8 cellular contexts compared by ENCODE assay signal in the genomic region with DNA sequence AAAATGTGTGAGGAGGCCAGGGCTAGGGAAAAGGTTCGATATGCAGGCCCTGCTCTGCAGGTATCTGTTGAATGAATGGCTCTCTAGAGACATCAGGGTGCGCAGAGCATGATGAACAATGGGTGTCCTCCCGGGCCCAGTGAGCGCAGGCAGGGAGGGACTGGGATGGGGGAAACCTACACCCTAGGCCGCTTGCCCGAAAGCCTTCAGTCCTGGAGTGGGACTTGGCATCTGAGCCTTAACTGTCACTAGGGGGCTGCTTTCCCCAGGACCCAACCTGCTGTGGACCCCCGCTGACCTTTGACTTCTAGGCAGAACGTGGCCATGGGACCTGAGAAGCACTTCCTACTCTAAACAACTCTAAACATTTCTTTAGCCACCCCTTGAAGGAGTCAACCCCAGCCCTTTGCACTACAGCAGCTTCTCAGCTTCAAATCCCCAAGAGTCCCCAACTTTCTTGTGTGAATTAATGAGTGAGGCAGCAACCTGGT. TPM values are rescaled to one million over a fixed set of nuclear protein-coding genes. Genes with fewer than 3 reads are reported as not detected.
DNase-seq lines count a peak whose midpoint lies in the region; ATAC-seq, FAIRE-seq and TF ChIP-seq lines count a peak whose summit lies in the region.

No MANE protein-coding gene starts in this region.

- H2AFZ ChIP-seq in GM12878 (ENCODE audit: control insufficient read depth, low read depth, low read length): no peak overlapping the region

- H3K27me3 Mint-ChIP-seq in activated CD4-positive, alpha-beta T cell treated with anti-CD3 and anti-CD28 coated beads, Interleukin-2, amount 10 ng/mL, durations not matched to agents 7 days and 5 days: no peaks in the 10 kb centered on the region

- no peaks in the 10 kb centered on the region for H3K9me3 ChIP-seq in GM12878 (replicated peaks; ENCODE audit: control insufficient read depth, insufficient read depth, low read length)
- no peaks in the 10 kb centered on the region for H3K9me3 ChIP-seq in liver (ENCODE audit: control insufficient read depth in 4 of 4, low read length in 3 of 4)
- no peaks in the 10 kb centered on the region for H3K9me3 ChIP-seq in testis

- H3K9ac ChIP-seq in GM12878 (ENCODE audit: control insufficient read depth, insufficient read depth, low read length) (no peak overlapping the region), liver (ENCODE audit: low read depth in 1 of 2, low read length in 2 of 2) (peak overlapping the region in 1 of 2 donors; percentile 79)

- TF ChIP-seq POLR2A in GM12878 (IDR thresholded peaks at IDR 0.05; ENCODE audit: low read depth, low read length): no peak
- no peak for TF ChIP-seq POLR2A in testis (IDR thresholded peaks at IDR 0.05)

- POLR2A ChIA-PET in activated CD4-positive, alpha-beta T cell treated with anti-CD3 and anti-CD28 coated beads, Interleukin-2, amount 10 ng/mL, durations not matched to agents 7 days and 5 days (lab: Charles Lee): no interaction called here
- POLR2A ChIA-PET in GM12878 (lab: Charles Lee): interaction anchor here (1.2 kb wide), 1 partner anchor 29 kb away, joined by 3 read pairs; no protein-coding TSS in a partner anchor

- H3K4me2 ChIP-seq in GM12878 (ENCODE audit: control insufficient read depth, insufficient read depth): no peak overlapping the region; the same call in 1 of the 2 replicates

- 57% methylated on average over 8 of the region's 8 CpGs for WGBS in GM12878 (ENCODE audit: insufficient coverage, insufficient replicate concordance, low lambda C conversion rate, missing lambda C conversion rate)
- WGBS in liver: 42% methylated on average over 8 of the region's 8 CpGs
- 23 to 27% methylated on average over 8 of the region's 8 CpGs for WGBS in testis, 2 donors

- H3K36me3 ChIP-seq in GM12878 (ENCODE audit: control insufficient read depth in 2 of 2, insufficient read depth in 2 of 2, low read length in 1 of 2) (no peaks in the 10 kb centered on the region), liver (ENCODE audit: control insufficient read depth in 4 of 4, insufficient read depth in 3 of 4, low read depth in 1 of 4, low read length in 3 of 4) (no peaks in the 10 kb centered on the region), testis (ENCODE audit: low read depth, missing control alignments) (no peaks in the 10 kb centered on the region)

- no peak for FAIRE-seq in GM12878 (lab: Jason Lieb, UNC)

- H3K4me1 ChIP-seq in GM12878 (ENCODE audit: control insufficient read depth, insufficient read depth, low read length) (peaks cover 15% of the 10 kb centered on the region), liver (ENCODE audit: control insufficient read depth in 4 of 4, insufficient read depth in 4 of 4, low read length in 3 of 4) (peaks cover 0 to 34% (median 12%) of the 10 kb centered on the region in 4 donors), testis (peaks cover 20% of the 10 kb centered on the region)

- H3K79me2 ChIP-seq in GM12878 (ENCODE audit: control insufficient read depth, insufficient read depth, low read length): no peaks in the 10 kb centered on the region

- CTCF ChIA-PET in activated CD4-positive, alpha-beta T cell treated with anti-CD3 and anti-CD28 coated beads, Interleukin-2, amount 10 ng/mL, durations not matched to agents 7 days and 5 days (lab: Charles Lee): interaction anchor here (0.8 to 5.5 kb wide), 18 partner anchors 10 to 159 kb away, joined by 3 to 53 read pairs (median 6); partner anchors contain the start of genes SYTL1 and WASF2
- CTCF ChIA-PET in GM12878 (lab: Yijun Ruan, JAX): interaction anchor here (0.8 to 4.7 kb wide), 15 partner anchors 9 to 239 kb away, joined by 3 to 40 read pairs (median 6); partner anchors contain the start of genes GPR3 and SYTL1

- H3K27ac ChIP-seq in GM12878 (ENCODE audit: control insufficient read depth, insufficient read depth) (no peak overlapping the region), liver (ENCODE audit: low read depth in 1 of 2, low read length in 2 of 2) (peak overlapping the region; percentile 37 to 90), testis (peak overlapping the region; percentile 92 to 98)

- H3K27me3 ChIP-seq in GM12878 (replicated peaks in 1 of 2; ENCODE audit: control insufficient read depth in 2 of 2, insufficient read depth in 2 of 2, low read length in 1 of 2): no peaks in the 10 kb centered on the region
- H3K27me3 ChIP-seq in liver (ENCODE audit: control insufficient read depth in 4 of 4, insufficient read depth in 4 of 4, low read length in 3 of 4): no peaks in the 10 kb centered on the region
- no peaks in the 10 kb centered on the region for H3K27me3 ChIP-seq in testis

- in situ Hi-C loops in GM12878 (cut with MboI): no loop called here

- H3K4me1 Mint-ChIP-seq in activated CD4-positive, alpha-beta T cell treated with anti-CD3 and anti-CD28 coated beads, Interleukin-2, amount 10 ng/mL, durations not matched to agents 7 days and 5 days: peaks cover 44% of the 10 kb centered on the region

- SMC1A ChIA-PET in GM12878 (lab: Charles Lee; ENCODE audit: uncharacterized antibody, unreplicated experiment): interaction anchor here (0.8 to 3.3 kb wide), 5 partner anchors 10 to 68 kb away, joined by 3 to 27 read pairs (median 3); partner anchors contain the start of gene GPR3

- H3K4me3 ChIP-seq in GM12878 (no peak overlapping the region), liver (ENCODE audit: low read depth in 1 of 3, low read length in 3 of 3) (peak overlapping the region; percentile 66 to 80 (median 72)), testis (peak overlapping the region; percentile 68 to 74)

- no peak for DNase-seq in activated CD4-positive, alpha-beta T cell treated with anti-CD3 and anti-CD28 coated beads, Interleukin-2, amount 10 ng/mL, durations not matched to agents 7 days and 5 days
- DNase-seq in activated CD4-positive, alpha-beta T cell treated with anti-CD3 and anti-CD28 coated beads for 1 hour: no peak
- no peak for DNase-seq in GM12878 (ENCODE audit: low read depth, low spot score)
- DNase-seq in testis: no peak
- no peak for DNase-seq in HPDE6-E6E7 (ENCODE audit: extremely low spot score)
- DNase-seq in NCI-H526 treated with DMSO at 0.1 percent for 48 hours (lab: John Stamatoyannopoulos, UW): no peak
- DNase-seq in superior temporal gyrus (ENCODE audit: extremely low spot score): no peak

- H3K36me3 Mint-ChIP-seq in activated CD4-positive, alpha-beta T cell treated with anti-CD3 and anti-CD28 coated beads, Interleukin-2, amount 10 ng/mL, durations not matched to agents 7 days and 5 days (ENCODE audit: low read depth): no peaks in the 10 kb centered on the region

- TF ChIP-seq EP300 in GM12878 (IDR thresholded peaks at IDR 0.05; ENCODE audit: borderline replicate concordance in 1 of 2, control insufficient read depth in 1 of 2, low read depth in 2 of 2, low read length in 2 of 2): no peak

- no peak for TF ChIP-seq CTCF in GM12878 (IDR thresholded peaks at IDR 0.05 in 2 of 3, conservative IDR thresholded peaks at IDR 0.05 in 1 of 3; ENCODE audit: control insufficient read depth in 2 of 3, extremely low read depth in 1 of 3, insufficient read depth in 1 of 3, low read depth in 3 of 3, low read length in 3 of 3)
- no peak for TF ChIP-seq CTCF in liver (IDR thresholded peaks at IDR 0.05; ENCODE audit: low read depth, low read length, missing input control)
- TF ChIP-seq CTCF in testis (IDR thresholded peaks at IDR 0.05): no peak

- intact Hi-C loops in GM12878 (cut with micrococcal nuclease; ENCODE audit: unreplicated experiment) (loop anchor here (5.0 kb wide), 1 partner anchor 45 kb away; the partner anchor contains the start of gene TMEM222), testis (cut with DNase I; ENCODE audit: low total_unique reads) (no loop called here)

- peak overlapping the region; percentile 52 for H3K27ac Mint-ChIP-seq in activated CD4-positive, alpha-beta T cell treated with anti-CD3 and anti-CD28 coated beads, Interleukin-2, amount 10 ng/mL, durations not matched to agents 7 days and 5 days

- H3K4me3 Mint-ChIP-seq in activated CD4-positive, alpha-beta T cell treated with anti-CD3 and anti-CD28 coated beads, Interleukin-2, amount 10 ng/mL, durations not matched to agents 7 days and 5 days: peak overlapping the region; percentile 67

- RAD21 ChIA-PET in GM12878 (lab: Charles Lee; ENCODE audit: unreplicated experiment): interaction anchor here (1.4 to 2.1 kb wide), 2 partner anchors 20 to 116 kb away, joined by 4 to 16 read pairs; no protein-coding TSS in a partner anchor

- no TSS peak for BruUV-seq in GM12878 (replicated peaks; lab: Mats Ljungman, UMichigan)

- H4K20me1 ChIP-seq in GM12878 (ENCODE audit: control insufficient read depth, insufficient read depth): no peaks in the 10 kb centered on the region; the same call in 1 of the 2 replicates

- ATAC-seq in GM12878: no peak

- H3K9me3 Mint-ChIP-seq in activated CD4-positive, alpha-beta T cell treated with anti-CD3 and anti-CD28 coated beads, Interleukin-2, amount 10 ng/mL, durations not matched to agents 7 days and 5 days: no peaks in the 10 kb centered on the region

- TF ChIP-seq RAD21 in GM12878 (IDR thresholded peaks at IDR 0.05; ENCODE audit: insufficient read depth, low read depth, low read length): no peak
- no peak for TF ChIP-seq RAD21 in liver (IDR thresholded peaks at IDR 0.05)

RNA-seq across cellular contexts. Expression of gene MAP3K6, which starts 0.4 kb away (rescaled TPM):
- 1 to 10 TPM; 6.4 to 7.6 TPM for total RNA-seq in activated CD4-positive, alpha-beta T cell treated with anti-CD3 and anti-CD28 coated beads, Interleukin-2, amount 10 ng/mL, durations not matched to agents 7 days and 5 days
- 3.9 and 6.4 TPM in 2 replicates for total RNA-seq in GM12878 (2013; cell fraction: nucleolus; rRNA removed)
- 1.5 and 3.4 TPM in 2 replicates for total RNA-seq in GM12878 (2014; rRNA removed)
- total RNA-seq in GM12878 (2014; rRNA removed; fragmentation: Illumina TruSeq; extraction: Trizol): 0.31 and 0.83 TPM in 2 replicates
- 1.6 and 2.5 TPM in 2 replicates for total RNA-seq in GM12878 (2021)
- 0.71 TPM for polyA plus RNA-seq in GM12878 (2011; ENCODE audit: low read depth)
- 0.69 and 1.2 TPM in 2 replicates for polyA plus RNA-seq in GM12878 (2011; rRNA removed)
- 1.5 and 2.2 TPM in 2 replicates for polyA plus RNA-seq in GM12878 (2011; cell fraction: cytosol; rRNA removed)
- polyA plus RNA-seq in GM12878 (2011; cell fraction: nucleus; rRNA removed): 9.2 and 13.9 TPM in 2 replicates
- 2.2 and 2.3 TPM in 2 replicates for polyA plus RNA-seq in GM12878 (2012)
- polyA plus RNA-seq in GM12878 (2014; fragmentation: Illumina TruSeq; extraction: Trizol): 0.03 and 0.37 TPM in 2 replicates
- polyA plus RNA-seq in GM12878 (2014; fragmentation: Nextera tagmentation; extraction: Ambion mirVana): under 1 TPM in 1 of 2 experiments, not detected in 1; 0.15 TPM
- polyA plus RNA-seq in GM12878 (2014; rRNA removed): 0.60 and 1.6 TPM in 2 replicates
- 1 to 10 TPM; 1.3 to 1.5 TPM for polyA plus RNA-seq in GM12878 (2016; fragmentation: Nextera tagmentation; extraction: Ambion mirVana)
- polyA minus RNA-seq in GM12878 (2011; rRNA and poly(A)+ RNA removed): 0.59 and 0.67 TPM in 2 replicates
- polyA minus RNA-seq in GM12878 (2011; cell fraction: cytosol; rRNA and poly(A)+ RNA removed): 0.40 and 2.0 TPM in 2 replicates
- 2.2 and 2.9 TPM in 2 replicates for polyA minus RNA-seq in GM12878 (2011; cell fraction: nucleus; rRNA and poly(A)+ RNA removed)
- 1 to 10 TPM; 1.3 to 8.3 TPM for total RNA-seq in liver
- 1 to 10 TPM; 3.4 to 4.6 TPM for polyA plus RNA-seq in liver
- total RNA-seq in testis: 10 to 100 TPM; 18.8 to 31.7 TPM
- 18.4 TPM for polyA plus RNA-seq in testis (ENCODE audit: insufficient read depth, low read depth, low replicate concordance)

RNA-seq across cellular contexts. Expression of gene FCN3, which starts 7.4 kb away (rescaled TPM):
- total RNA-seq in activated CD4-positive, alpha-beta T cell treated with anti-CD3 and anti-CD28 coated beads, Interleukin-2, amount 10 ng/mL, durations not matched to agents 7 days and 5 days: not detected
- total RNA-seq in GM12878 (2013; cell fraction: nucleolus; rRNA removed): not detected in 2 replicates
- total RNA-seq in GM12878 (2014; rRNA removed) (not detected in 2 replicates), GM12878 (2014; rRNA removed; fragmentation: Illumina TruSeq; extraction: Trizol) (not detected in 2 replicates), GM12878 (2021) (0.28 and 0.32 TPM in 2 replicates), liver (100 to 1,000 TPM in 1 of 2 donors, 10 to 100 TPM in 1; 87.3 to 146 TPM), testis (1 to 10 TPM; 3.6 to 6.9 TPM)
- not detected for polyA plus RNA-seq in GM12878 (2011; ENCODE audit: low read depth)
- polyA plus RNA-seq in GM12878 (2011; rRNA removed) (not detected in 2 replicates), GM12878 (2014; fragmentation: Illumina TruSeq; extraction: Trizol) (not detected in 2 replicates), GM12878 (2014; fragmentation: Nextera tagmentation; extraction: Ambion mirVana) (not detected), GM12878 (2014; rRNA removed) (not detected in 2 replicates), GM12878 (2016; fragmentation: Nextera tagmentation; extraction: Ambion mirVana) (not detected), liver (100 to 1,000 TPM; 127 to 310 TPM), testis (ENCODE audit: insufficient read depth, low read depth, low replicate concordance) (0.54 TPM)
- polyA plus RNA-seq in GM12878 (2011; cell fraction: cytosol; rRNA removed): not detected in 2 replicates
- 0.12 TPM in 1 of 2 replicates, not detected in the other for polyA plus RNA-seq in GM12878 (2011; cell fraction: nucleus; rRNA removed)
- polyA plus RNA-seq in GM12878 (2012): not detected in 2 replicates
- not detected in 2 replicates for polyA minus RNA-seq in GM12878 (2011; rRNA and poly(A)+ RNA removed)
- polyA minus RNA-seq in GM12878 (2011; cell fraction: cytosol; rRNA and poly(A)+ RNA removed): not detected in 2 replicates
- polyA minus RNA-seq in GM12878 (2011; cell fraction: nucleus; rRNA and poly(A)+ RNA removed): not detected in 2 replicates

RNA-seq across cellular contexts. Expression of gene CD164L2, which starts 15.9 kb away (rescaled TPM):
- not detected for total RNA-seq in activated CD4-positive, alpha-beta T cell treated with anti-CD3 and anti-CD28 coated beads, Interleukin-2, amount 10 ng/mL, durations not matched to agents 7 days and 5 days
- total RNA-seq in GM12878 (2013; cell fraction: nucleolus; rRNA removed): not detected in 2 replicates
- total RNA-seq in GM12878 (2014; rRNA removed) (not detected in 2 replicates), GM12878 (2014; rRNA removed; fragmentation: Illumina TruSeq; extraction: Trizol) (not detected in 2 replicates), GM12878 (2021) (not detected in 2 replicates), liver (not detected), testis (1 to 10 TPM in 1 of 2 donors, under 1 TPM in 1; 0.24 to 1.5 TPM)
- not detected for polyA plus RNA-seq in GM12878 (2011; ENCODE audit: low read depth)
- polyA plus RNA-seq in GM12878 (2011; rRNA removed) (not detected in 2 replicates), GM12878 (2014; fragmentation: Illumina TruSeq; extraction: Trizol) (not detected in 2 replicates), GM12878 (2014; fragmentation: Nextera tagmentation; extraction: Ambion mirVana) (not detected), GM12878 (2014; rRNA removed) (not detected in 2 replicates), GM12878 (2016; fragmentation: Nextera tagmentation; extraction: Ambion mirVana) (not detected), liver (not detected), testis (ENCODE audit: insufficient read depth, low read depth, low replicate concordance) (0.76 TPM)
- not detected in 2 replicates for polyA plus RNA-seq in GM12878 (2011; cell fraction: cytosol; rRNA removed)
- not detected in 2 replicates for polyA plus RNA-seq in GM12878 (2011; cell fraction: nucleus; rRNA removed)
- 0.07 TPM in 1 of 2 replicates, not detected in the other for polyA plus RNA-seq in GM12878 (2012)
- polyA minus RNA-seq in GM12878 (2011; rRNA and poly(A)+ RNA removed): not detected in 2 replicates
- not detected in 2 replicates for polyA minus RNA-seq in GM12878 (2011; cell fraction: cytosol; rRNA and poly(A)+ RNA removed)
- not detected in 2 replicates for polyA minus RNA-seq in GM12878 (2011; cell fraction: nucleus; rRNA and poly(A)+ RNA removed)

RNA-seq across cellular contexts. Expression of gene GPR3, which starts 25.2 kb away (rescaled TPM):
- total RNA-seq in activated CD4-positive, alpha-beta T cell treated with anti-CD3 and anti-CD28 coated beads, Interleukin-2, amount 10 ng/mL, durations not matched to agents 7 days and 5 days: under 1 TPM in 1 of 2 experiments, not detected in 1; 0.21 TPM
- total RNA-seq in GM12878 (2013; cell fraction: nucleolus; rRNA removed): 0.37 and 0.69 TPM in 2 replicates
- total RNA-seq in GM12878 (2014; rRNA removed): 0.16 and 0.45 TPM in 2 replicates
- 0.14 TPM in 1 of 2 replicates, not detected in the other for total RNA-seq in GM12878 (2014; rRNA removed; fragmentation: Illumina TruSeq; extraction: Trizol)
- 0.33 and 0.56 TPM in 2 replicates for total RNA-seq in GM12878 (2021)
- not detected for polyA plus RNA-seq in GM12878 (2011; ENCODE audit: low read depth)
- 0.48 and 1.4 TPM in 2 replicates for polyA plus RNA-seq in GM12878 (2011; rRNA removed)
- polyA plus RNA-seq in GM12878 (2011; cell fraction: cytosol; rRNA removed): 2.5 TPM in 2 replicates
- polyA plus RNA-seq in GM12878 (2011; cell fraction: nucleus; rRNA removed): 3.4 and 4.4 TPM in 2 replicates
- polyA plus RNA-seq in GM12878 (2012): 0.27 and 0.37 TPM in 2 replicates
- polyA plus RNA-seq in GM12878 (2014; fragmentation: Illumina TruSeq; extraction: Trizol): 0.40 and 0.57 TPM in 2 replicates
- not detected for polyA plus RNA-seq in GM12878 (2014; fragmentation: Nextera tagmentation; extraction: Ambion mirVana)
- 0.44 and 0.63 TPM in 2 replicates for polyA plus RNA-seq in GM12878 (2014; rRNA removed)
- under 1 TPM; 0.72 to 0.96 TPM for polyA plus RNA-seq in GM12878 (2016; fragmentation: Nextera tagmentation; extraction: Ambion mirVana)
- polyA minus RNA-seq in GM12878 (2011; rRNA and poly(A)+ RNA removed): 1.8 and 1.9 TPM in 2 replicates
- polyA minus RNA-seq in GM12878 (2011; cell fraction: cytosol; rRNA and poly(A)+ RNA removed): 0.73 and 1.6 TPM in 2 replicates
- polyA minus RNA-seq in GM12878 (2011; cell fraction: nucleus; rRNA and poly(A)+ RNA removed): 1.5 and 2.7 TPM in 2 replicates
- total RNA-seq in liver: under 1 TPM in 1 of 2 donors, not detected in 1; under 0.01 TPM
- under 1 TPM in 1 of 2 donors, not detected in 1; 0.30 TPM for polyA plus RNA-seq in liver
- total RNA-seq in testis: under 1 TPM; 0.12 to 0.47 TPM
- polyA plus RNA-seq in testis (ENCODE audit: insufficient read depth, low read depth, low replicate concordance): 0.20 TPM

RNA-seq across cellular contexts. Expression of gene SYTL1, which starts 25.4 kb away (rescaled TPM):
- 100 to 1,000 TPM in 1 of 2 experiments, 10 to 100 TPM in 1; 83.5 to 106 TPM for total RNA-seq in activated CD4-positive, alpha-beta T cell treated with anti-CD3 and anti-CD28 coated beads, Interleukin-2, amount 10 ng/mL, durations not matched to agents 7 days and 5 days
- total RNA-seq in GM12878 (2013; cell fraction: nucleolus; rRNA removed): 12.0 and 13.7 TPM in 2 replicates
- total RNA-seq in GM12878 (2014; rRNA removed) (37.2 and 42.5 TPM in 2 replicates), GM12878 (2014; rRNA removed; fragmentation: Illumina TruSeq; extraction: Trizol) (6.2 and 8.1 TPM in 2 replicates), GM12878 (2021) (37.5 and 38.6 TPM in 2 replicates), liver (1 to 10 TPM; 1.9 to 3.9 TPM), testis (1 to 10 TPM; 2.3 to 5.4 TPM)
- 13.8 TPM for polyA plus RNA-seq in GM12878 (2011; ENCODE audit: low read depth)
- polyA plus RNA-seq in GM12878 (2011; rRNA removed) (1.5 and 2.7 TPM in 2 replicates), GM12878 (2014; fragmentation: Illumina TruSeq; extraction: Trizol) (1.2 and 3.7 TPM in 2 replicates), GM12878 (2014; fragmentation: Nextera tagmentation; extraction: Ambion mirVana) (1 to 10 TPM in 1 of 2 experiments, under 1 TPM in 1; 0.72 to 3.5 TPM), GM12878 (2014; rRNA removed) (45.6 and 59.4 TPM in 2 replicates), GM12878 (2016; fragmentation: Nextera tagmentation; extraction: Ambion mirVana) (10 to 100 TPM; 21.5 to 33.9 TPM), liver (under 1 TPM; 0.73 to 0.93 TPM), testis (ENCODE audit: insufficient read depth, low read depth, low replicate concordance) (6.0 TPM)
- 4.7 and 7.5 TPM in 2 replicates for polyA plus RNA-seq in GM12878 (2011; cell fraction: cytosol; rRNA removed)
- 55.7 and 74.6 TPM in 2 replicates for polyA plus RNA-seq in GM12878 (2011; cell fraction: nucleus; rRNA removed)
- 31.4 and 46.3 TPM in 2 replicates for polyA plus RNA-seq in GM12878 (2012)
- 3.4 and 3.9 TPM in 2 replicates for polyA minus RNA-seq in GM12878 (2011; rRNA and poly(A)+ RNA removed)
- 1.1 and 1.7 TPM in 2 replicates for polyA minus RNA-seq in GM12878 (2011; cell fraction: cytosol; rRNA and poly(A)+ RNA removed)
- 5.9 and 6.8 TPM in 2 replicates for polyA minus RNA-seq in GM12878 (2011; cell fraction: nucleus; rRNA and poly(A)+ RNA removed)

Comparison
In these comparisons a context has a peak if more than half of its experiments do, and no peak if none do; other contexts are left out.
1. RNA of gene FCN3, which starts 7.4 kb away (total RNA-seq): 87.3 to 146 TPM in liver; 3.6 to 6.9 TPM in testis, not detected in activated CD4-positive, alpha-beta T cell treated with anti-CD3 and anti-CD28 coated beads, Interleukin-2, amount 10 ng/mL, durations not matched to agents 7 days and 5 days and 0.28 to 0.32 TPM in GM12878; every median in the first group is over 10 times any median in the second.